9 cellular contexts compared by ENCODE assay signal in the genomic region with DNA sequence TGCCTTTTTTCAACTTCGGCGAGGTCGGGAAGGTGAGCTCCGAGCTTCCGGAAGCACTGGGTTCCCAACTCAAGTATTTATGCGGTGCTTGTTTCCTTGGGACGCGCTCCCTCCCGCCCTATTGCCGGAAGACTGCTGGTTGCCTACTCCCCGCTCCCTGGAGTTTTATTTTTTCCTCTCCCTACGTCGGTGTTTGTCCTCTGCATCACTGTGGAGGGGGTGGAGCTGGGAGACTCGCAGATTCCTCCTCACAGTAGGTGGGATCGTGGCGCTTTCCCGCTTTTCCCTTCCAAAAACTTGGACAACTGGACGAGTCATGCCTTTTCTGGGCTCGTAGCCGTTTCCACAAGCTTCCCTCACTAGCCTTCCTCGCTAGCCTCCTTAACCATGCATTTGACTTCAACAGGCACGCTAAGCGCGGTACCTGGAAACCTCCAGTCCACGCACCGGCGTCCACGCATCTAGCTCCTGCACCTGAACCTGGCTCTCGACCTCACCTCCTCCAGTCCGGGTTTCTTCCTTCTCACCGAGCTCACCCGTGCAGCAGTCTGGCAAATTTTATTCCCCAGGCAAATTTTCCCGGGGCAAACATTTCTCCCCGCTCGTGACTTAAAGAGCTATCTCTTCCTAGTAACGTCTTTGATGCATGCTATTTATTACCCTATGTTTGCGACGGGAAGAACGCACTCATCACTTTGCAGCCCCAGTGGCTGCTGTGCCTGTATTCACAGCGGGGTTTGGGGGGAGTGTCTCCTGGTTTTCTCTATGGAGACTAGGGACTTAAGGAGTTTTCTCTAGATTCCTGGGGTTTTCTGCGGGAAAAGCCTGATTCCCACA. TPM values are rescaled to one million over a fixed set of nuclear protein-coding genes. Genes with fewer than 3 reads are reported as not detected.
DNase-seq lines count a peak whose midpoint lies in the region; ATAC-seq and TF ChIP-seq lines count a peak whose summit lies in the region.
"Had no signal": no experiment of that assay in that cellular context is flagged by ENCODE, and none has a peak within 500 bp of the region (broad histone marks: within the 10 kb centered on the region; RNA-seq: fewer than 3 reads in every experiment).

A gene (minus strand): TSS at position 141 of the 837 bp plus-strand sequence. CDS start 365 bp downstream, outside the sequence.

- peaks cover 12 to 21% of the 10 kb centered on the region in 2 experiments for H3K9me3 Mint-ChIP-seq in H9
- H3K9me3 Mint-ChIP-seq in CD8-positive, alpha-beta memory T cell, result peaks cover 0 to 11% (median 7%) of the 10 kb centered on the region in 5 donors
- no peaks in the 10 kb centered on the region for H3K9me3 Mint-ChIP-seq in activated naive CD4-positive, alpha-beta T cell treated with anti-CD3 and anti-CD28 coated beads, Interleukin-2, amount 10 ng/mL, durations not matched to agents 7 days and 5 days

- no peaks in the 10 kb centered on the region for H3K79me2 ChIP-seq in H9 (ENCODE audit: insufficient read depth, low read length)

- H3K4me1 Mint-ChIP-seq in H9, result peaks cover 19 to 22% of the 10 kb centered on the region in 2 experiments
- peaks cover 1 to 15% (median 12%) of the 10 kb centered on the region in 3 donors for H3K4me1 Mint-ChIP-seq in CD8-positive, alpha-beta memory T cell
- H3K4me1 Mint-ChIP-seq in activated naive CD4-positive, alpha-beta T cell treated with anti-CD3 and anti-CD28 coated beads, Interleukin-2, amount 10 ng/mL, durations not matched to agents 7 days and 5 days, result peaks cover 10% of the 10 kb centered on the region
- H3K4me1 Mint-ChIP-seq: memory B cell had no signal

- H3K27me3 ChIP-seq in H9 (ENCODE audit: insufficient read depth, low read length) (peaks cover 25% of the 10 kb centered on the region), RWPE2 (ENCODE audit: insufficient read depth, poor library complexity, severe bottlenecking) (peaks cover 93% of the 10 kb centered on the region), neuronal stem cell (ENCODE audit: control insufficient read depth in 3 of 3, insufficient read depth in 3 of 3, low read depth in 1 of 3, low read length in 3 of 3) (peaks cover 16 to 68% (median 29%) of the 10 kb centered on the region in 3 experiments)
- peaks cover 5% of the 10 kb centered on the region for H3K27me3 ChIP-seq in CD8-positive, alpha-beta memory T cell (ENCODE audit: insufficient read depth, low read length, poor library complexity, severe bottlenecking)

- H4K91ac ChIP-seq in H9 (ENCODE audit: insufficient read length, low read depth, low read length), result no peak within 1 kb of the TSS
- H4K91ac ChIP-seq in neuronal stem cell (ENCODE audit: low read depth, low read length, poor library complexity), result no peak within 1 kb of the TSS

- H3K4me1 ChIP-seq in H9 (ENCODE audit: insufficient read depth, low read length) (no peaks in the 10 kb centered on the region), RWPE2 (ENCODE audit: insufficient read depth, poor library complexity, severe bottlenecking) (no peaks in the 10 kb centered on the region), neuronal stem cell (ENCODE audit: control insufficient read depth in 2 of 2, insufficient read depth in 1 of 2, low read depth in 1 of 2, low read length in 2 of 2) (peaks cover 6 to 15% of the 10 kb centered on the region in 2 donors)
- H3K4me1 ChIP-seq in CD8-positive, alpha-beta memory T cell (ENCODE audit: insufficient read depth, low read length), result no peaks in the 10 kb centered on the region

- H3K4me3 ChIP-seq in RWPE2 (ENCODE audit: severe bottlenecking) (no peak within 1 kb of the TSS), fibroblast of the aortic adventitia (ENCODE audit: low read depth, low read length) (peak within 1 kb of the TSS; percentile 9), neuronal stem cell (ENCODE audit: low read length in 2 of 2) (peak within 1 kb of the TSS; percentile 23 to 73)
- H3K4me3 ChIP-seq in CD8-positive, alpha-beta memory T cell (ENCODE audit: low read length), result no peak within 1 kb of the TSS

- H3K79me1 ChIP-seq in H9 (ENCODE audit: insufficient read depth, low read depth, low read length, poor library complexity, severe bottlenecking) (no peaks in the 10 kb centered on the region), neuronal stem cell (ENCODE audit: low read depth, low read length) (no peaks in the 10 kb centered on the region)

- H2AFZ ChIP-seq in H9 (ENCODE audit: low read length) (no peak within 1 kb of the TSS), neuronal stem cell (ENCODE audit: low read length) (peak within 1 kb of the TSS; percentile 81)

- H2BK20ac ChIP-seq in H9 (ENCODE audit: low read depth, low read length, poor library complexity, severe bottlenecking), result no peak within 1 kb of the TSS

- no peak within 1 kb of the TSS for H2BK15ac ChIP-seq in H9 (ENCODE audit: low read depth, low read length)
- H2BK15ac ChIP-seq in neuronal stem cell (ENCODE audit: low read length), result peak within 1 kb of the TSS; percentile 39

- H3K27ac ChIP-seq in H9 (ENCODE audit: insufficient read length, low read depth, low read length), result no peak within 1 kb of the TSS
- no peak within 1 kb of the TSS for H3K27ac ChIP-seq in RWPE2 (ENCODE audit: poor library complexity, severe bottlenecking)
- no peak within 1 kb of the TSS for H3K27ac ChIP-seq in neuronal stem cell (replicated peaks; ENCODE audit: low read length)
- H3K27ac ChIP-seq in CD8-positive, alpha-beta memory T cell (ENCODE audit: low read depth, low read length), result no peak within 1 kb of the TSS

- DNase-seq in H9 (peak; percentile 40), RWPE2 (ENCODE audit: low spot score) (no peak), fibroblast of the aortic adventitia (ENCODE audit: low read depth) (no peak), neuronal stem cell (ENCODE audit: low spot score) (no peak)
- no peak for DNase-seq in CD8-positive, alpha-beta memory T cell
- no peak for DNase-seq in activated naive CD4-positive, alpha-beta T cell treated with anti-CD3 and anti-CD28 coated beads, Interleukin-2, amount 10 ng/mL, durations not matched to agents 7 days and 5 days

- CTCF ChIA-PET in CD8-positive, alpha-beta memory T cell (lab: Charles Lee), result no interaction called here
- CTCF ChIA-PET in activated naive CD4-positive, alpha-beta T cell treated with anti-CD3 and anti-CD28 coated beads, Interleukin-2, amount 10 ng/mL, durations not matched to agents 7 days and 5 days (lab: Charles Lee), result interaction anchor here (0.7 to 1.2 kb wide), 3 partner anchors 18 to 20 kb away, joined by 3 read pairs; no protein-coding TSS in a partner anchor

- H3T11ph ChIP-seq in H9 (ENCODE audit: low read length), result no peak within 1 kb of the TSS

- no peaks in the 10 kb centered on the region for H3K36me3 ChIP-seq in RWPE2 (ENCODE audit: low read depth)
- H3K36me3 ChIP-seq in neuronal stem cell (replicated peaks in 1 of 2; ENCODE audit: control insufficient read depth in 2 of 2, insufficient read depth in 2 of 2, low read length in 2 of 2), result no peaks in the 10 kb centered on the region
- no peaks in the 10 kb centered on the region for H3K36me3 ChIP-seq in CD8-positive, alpha-beta memory T cell (ENCODE audit: insufficient read depth, low read length)

- H2AK5ac ChIP-seq in H9 (ENCODE audit: insufficient read length, low read length) (no peak within 1 kb of the TSS), neuronal stem cell (ENCODE audit: low read depth, low read length) (no peak within 1 kb of the TSS)

- H3K56ac ChIP-seq in H9 (ENCODE audit: insufficient read length, low read depth, low read length), result no peak within 1 kb of the TSS

- H3K36me3 Mint-ChIP-seq in H9 (ENCODE audit: insufficient read depth in 1 of 3, low read depth in 3 of 3), result peaks cover 4 to 13% (median 8%) of the 10 kb centered on the region in 3 experiments; a peak in 6 of 7 replicates
- H3K36me3 Mint-ChIP-seq in CD8-positive, alpha-beta memory T cell, result no peaks in the 10 kb centered on the region
- H3K36me3 Mint-ChIP-seq in activated naive CD4-positive, alpha-beta T cell treated with anti-CD3 and anti-CD28 coated beads, Interleukin-2, amount 10 ng/mL, durations not matched to agents 7 days and 5 days, result peaks cover 6% of the 10 kb centered on the region
- H3K36me3 Mint-ChIP-seq: memory B cell had no signal

- peak within 1 kb of the TSS; percentile 70 to 92 for H3K4me3 Mint-ChIP-seq in H9
- H3K4me3 Mint-ChIP-seq in CD8-positive, alpha-beta memory T cell, result peak within 1 kb of the TSS in 2 of 7 donors; percentile 33 to 45
- H3K4me3 Mint-ChIP-seq in activated naive CD4-positive, alpha-beta T cell treated with anti-CD3 and anti-CD28 coated beads, Interleukin-2, amount 10 ng/mL, durations not matched to agents 7 days and 5 days, result no peak within 1 kb of the TSS
- H3K4me3 Mint-ChIP-seq: memory B cell had no signal

- H3K9ac ChIP-seq in H9 (ENCODE audit: extremely low read depth, insufficient read length, low read length) (no peak within 1 kb of the TSS), neuronal stem cell (ENCODE audit: low read depth, low read length, poor library complexity) (peak within 1 kb of the TSS; percentile 53)

- no peak within 1 kb of the TSS for H2BK5ac ChIP-seq in H9 (ENCODE audit: insufficient read length, low read length)
- H2BK5ac ChIP-seq in neuronal stem cell (ENCODE audit: low read length), result no peak within 1 kb of the TSS

- H4K8ac ChIP-seq in H9 (replicated peaks; ENCODE audit: insufficient read length, low read depth, low read length) (no peak within 1 kb of the TSS), neuronal stem cell (ENCODE audit: low read depth, low read length) (no peak within 1 kb of the TSS)

- peak; percentile 12; the same call in 1 of the 3 replicates for ATAC-seq in RWPE2 (ENCODE audit: low read depth)
- ATAC-seq in GM18861 (IDR thresholded peaks at IDR 0.05; ENCODE audit: unreplicated experiment), result no peak
- ATAC-seq in HG03039 (IDR thresholded peaks at IDR 0.05; ENCODE audit: unreplicated experiment), result no peak

- H3K27ac Mint-ChIP-seq in H9, result peak within 1 kb of the TSS in 1 of 3 experiments; percentile 75; a peak in 1 of 7 replicates
- H3K27ac Mint-ChIP-seq in CD8-positive, alpha-beta memory T cell, result peak within 1 kb of the TSS in 1 of 8 donors; percentile 14
- H3K27ac Mint-ChIP-seq in activated naive CD4-positive, alpha-beta T cell treated with anti-CD3 and anti-CD28 coated beads, Interleukin-2, amount 10 ng/mL, durations not matched to agents 7 days and 5 days, result no peak within 1 kb of the TSS
- H3K27ac Mint-ChIP-seq: memory B cell had no signal

- peaks cover 77% of the 10 kb centered on the region for H3K27me3 Mint-ChIP-seq in H9 (ENCODE audit: low read depth)
- peaks cover 22 to 66% of the 10 kb centered on the region in 2 donors for H3K27me3 Mint-ChIP-seq in CD8-positive, alpha-beta memory T cell
- H3K27me3 Mint-ChIP-seq in activated naive CD4-positive, alpha-beta T cell treated with anti-CD3 and anti-CD28 coated beads, Interleukin-2, amount 10 ng/mL, durations not matched to agents 7 days and 5 days, result peaks cover 42% of the 10 kb centered on the region

- H3K14ac ChIP-seq in H9 (ENCODE audit: insufficient read depth, low read length), result peak within 1 kb of the TSS; percentile 44; the same call in 1 of the 2 replicates
- H3K14ac ChIP-seq in neuronal stem cell (ENCODE audit: low read length), result no peak within 1 kb of the TSS

- H2BK12ac ChIP-seq in H9 (ENCODE audit: insufficient read length, low read depth, low read length) (no peak within 1 kb of the TSS), neuronal stem cell (ENCODE audit: low read length) (no peak within 1 kb of the TSS)

- no peaks in the 10 kb centered on the region for H4K20me1 ChIP-seq in H9 (ENCODE audit: control insufficient read depth, insufficient read depth, insufficient read length)

- POLR2A ChIA-PET in CD8-positive, alpha-beta memory T cell (lab: Charles Lee), result no interaction called here

- H3K4me2 ChIP-seq in H9 (ENCODE audit: insufficient read depth, insufficient read length, low read length) (peak within 1 kb of the TSS; percentile 99), neuronal stem cell (ENCODE audit: insufficient read depth, low read length, poor library complexity, severe bottlenecking) (peak within 1 kb of the TSS; percentile 96)

- WGBS in H9 (ENCODE audit: extremely low coverage, insufficient read length, low lambda C conversion rate), result no CpG with 5 or more reads among the region's 41 CpGs
- WGBS in neuronal stem cell (ENCODE audit: extremely low coverage in 2 of 2, insufficient read length in 2 of 2, insufficient replicate concordance in 1 of 2), 2 donors, result no CpG with 5 or more reads among the region's 41 CpGs

- TF ChIP-seq CTCF in H9 (conservative IDR thresholded peaks at IDR 0.05) (no peak), RWPE2 (IDR thresholded peaks at IDR 0.05; ENCODE audit: poor library complexity, severe bottlenecking) (no peak), fibroblast of the aortic adventitia (IDR thresholded peaks at IDR 0.05; ENCODE audit: insufficient read depth, low read length) (no peak)

- no peak within 1 kb of the TSS for H3K23ac ChIP-seq in H9 (ENCODE audit: insufficient read length, low read depth, low read length)
- peak within 1 kb of the TSS; percentile 81 for H3K23ac ChIP-seq in neuronal stem cell (ENCODE audit: low read depth, low read length, poor library complexity)

- H3K18ac ChIP-seq in H9 (ENCODE audit: insufficient read length, low read depth, low read length) (no peak within 1 kb of the TSS), neuronal stem cell (ENCODE audit: low read length) (peak within 1 kb of the TSS; percentile 84)

- H3K9me3 ChIP-seq in H9 (ENCODE audit: control insufficient read depth, low read depth, low read length), result no peaks in the 10 kb centered on the region
- peaks cover 2% of the 10 kb centered on the region for H3K9me3 ChIP-seq in RWPE2 (ENCODE audit: severe bottlenecking)
- peaks cover 6 to 7% of the 10 kb centered on the region in 2 donors for H3K9me3 ChIP-seq in neuronal stem cell (replicated peaks in 1 of 2; ENCODE audit: control insufficient read depth in 2 of 2, insufficient read depth in 1 of 2, low read depth in 1 of 2, low read length in 2 of 2)
- no peaks in the 10 kb centered on the region for H3K9me3 ChIP-seq in CD8-positive, alpha-beta memory T cell (ENCODE audit: low read length)

- no peak within 1 kb of the TSS for H3K4ac ChIP-seq in H9 (ENCODE audit: low read depth, low read length)
- H3K4ac ChIP-seq in neuronal stem cell (ENCODE audit: low read length), result no peak within 1 kb of the TSS

- no peak within 1 kb of the TSS for H2BK120ac ChIP-seq in H9 (ENCODE audit: low read depth, low read length, poor library complexity, severe bottlenecking)
- no peak within 1 kb of the TSS for H2BK120ac ChIP-seq in neuronal stem cell (ENCODE audit: low read depth, low read length)

- H3K23me2 ChIP-seq in H9 (ENCODE audit: insufficient read length, low read depth, low read length, poor library complexity, severe bottlenecking), result peaks cover 19% of the 10 kb centered on the region

- H4K5ac ChIP-seq in H9 (ENCODE audit: insufficient read length, low read depth, low read length), result no peak within 1 kb of the TSS

RNA-seq across cellular contexts. Expression of the gene that starts here (rescaled TPM):
- total RNA-seq in H9 (2021) (0.13 and 0.22 TPM in 2 replicates), fibroblast of the aortic adventitia (ENCODE audit: low replicate concordance) (0.41 TPM in 1 of 2 replicates, not detected in the other)
- 0.04 TPM for polyA plus RNA-seq in neuronal stem cell (2013, experiment 1 of 2)
- 0.06 TPM for polyA plus RNA-seq in neuronal stem cell (2013, experiment 2 of 2)
- not detected for total RNA-seq in CD8-positive, alpha-beta memory T cell
- not detected for polyA plus RNA-seq in CD8-positive, alpha-beta memory T cell

Comparison
In these comparisons a context has a peak if more than half of its experiments do, and no peak if none do; other contexts are left out.
1. Peak in DNase-seq and H3K4me2 ChIP-seq in H9; RNA of the gene not detected or under 1 TPM.
2. H3K4me3 ChIP-seq: peak in fibroblast of the aortic adventitia (single experiment) and neuronal stem cell (2 of 2); none in RWPE2 (single experiment) and CD8-positive, alpha-beta memory T cell (single experiment).